ENCODE assay signal across 22 cellular contexts in genomic region chr2:147888665-147889064, GRCh38. TPM values are rescaled to one million over a fixed set of nuclear protein-coding genes. Genes with fewer than 3 reads are reported as not detected.
DNase-seq lines count a peak whose midpoint lies in the region; ATAC-seq and TF ChIP-seq lines count a peak whose summit lies in the region.
"Had no signal": no experiment of that assay in that cellular context is flagged by ENCODE, and none has a peak within 500 bp of the region (broad histone marks: within the 10 kb centered on the region; RNA-seq: fewer than 3 reads in every experiment).

No MANE protein-coding gene starts in this region.

- H3K27me3 ChIP-seq in MM.1S (replicated peaks; ENCODE audit: insufficient read depth, low read length) = no peaks in the 10 kb centered on the region; the same call in 1 of the 2 replicates
- H3K27me3 ChIP-seq: brain microvascular endothelial cell, esophagus squamous epithelium, hepatocyte had no signal

- H3K9ac ChIP-seq in MM.1S (ENCODE audit: low read length) = peak overlapping the region; percentile 13; the same call in 1 of the 2 replicates

- H3K36me3 Mint-ChIP-seq in CD14-positive monocyte = peaks cover 0 to 2% of the 10 kb centered on the region in 2 donors
- peaks cover 2% of the 10 kb centered on the region for H3K36me3 Mint-ChIP-seq in mesothelial cell of epicardium

- H2AFZ ChIP-seq in MM.1S (ENCODE audit: low read length) = no peak overlapping the region
- H2AFZ ChIP-seq: hepatocyte had no signal

- no peaks in the 10 kb centered on the region for H4K20me1 ChIP-seq in MM.1S (ENCODE audit: insufficient read depth, low read length)

- no peaks in the 10 kb centered on the region for H3K9me3 ChIP-seq in MM.1S (replicated peaks; ENCODE audit: insufficient read depth, low read length)
- H3K9me3 ChIP-seq: esophagus squamous epithelium had no signal

- no peaks in the 10 kb centered on the region for H3K27me3 Mint-ChIP-seq in CD14-positive monocyte (ENCODE audit: low read depth in 3 of 3)
- H3K27me3 Mint-ChIP-seq in mesothelial cell of epicardium (ENCODE audit: low read depth) = no peaks in the 10 kb centered on the region

- ATAC-seq in GM18499 (IDR thresholded peaks at IDR 0.05; ENCODE audit: insufficient read depth, unreplicated experiment) = peak; percentile 73
- peak; percentile 63 for ATAC-seq in GM19468 (IDR thresholded peaks at IDR 0.05; ENCODE audit: extremely low read depth, unreplicated experiment)
- ATAC-seq in HG02763 (IDR thresholded peaks at IDR 0.05; ENCODE audit: unreplicated experiment) = peak; percentile 93
- no peak for ATAC-seq in HG03460 (IDR thresholded peaks at IDR 0.05; ENCODE audit: unreplicated experiment)

- H3K9me3 Mint-ChIP-seq in CD14-positive monocyte = peaks cover 0 to 2% (median 0%) of the 10 kb centered on the region in 7 donors
- H3K9me3 Mint-ChIP-seq in mesothelial cell of epicardium = peaks cover 2% of the 10 kb centered on the region

- H3K4me1 ChIP-seq in MM.1S (ENCODE audit: low read length) = peaks cover 16% of the 10 kb centered on the region; the same call in 1 of the 2 replicates

- H3K9me2 ChIP-seq in MM.1S (replicated peaks; ENCODE audit: insufficient read depth, low read length) = no peaks in the 10 kb centered on the region

- H3K4me1 Mint-ChIP-seq in CD14-positive monocyte (peaks cover 4% of the 10 kb centered on the region), mesothelial cell of epicardium (peaks cover 21% of the 10 kb centered on the region)

- H3K27ac ChIP-seq in MM.1S (ENCODE audit: low read length) = peak overlapping the region; percentile 36; the same call in 1 of the 2 replicates
- H3K27ac ChIP-seq: brain microvascular endothelial cell, esophagus squamous epithelium, hepatocyte, WERI-Rb-1 had no signal

- no peak overlapping the region for H3K27ac Mint-ChIP-seq in CD14-positive monocyte
- no peak overlapping the region for H3K27ac Mint-ChIP-seq in mesothelial cell of epicardium

- H3K4me2 ChIP-seq in MM.1S (ENCODE audit: low read depth, low read length) = peak overlapping the region; percentile 57; the same call in 1 of the 2 replicates
- H3K4me2 ChIP-seq: hepatocyte had no signal

- no peaks in the 10 kb centered on the region for H3K79me2 ChIP-seq in MM.1S (ENCODE audit: low read length)

- DNase-seq in MM.1S = peak; percentile 82
- DNase-seq in CD14-positive monocyte (ENCODE audit: low spot score) = no peak
- DNase-seq in mesothelial cell of epicardium (ENCODE audit: low spot score in 2 of 2, unreplicated experiment in 2 of 2) = no peak
- no peak for DNase-seq in COLO668 (lab: John Stamatoyannopoulos, UW; ENCODE audit: unreplicated experiment)
- DNase-seq: activated naive CD4-positive, alpha-beta T cell treated with anti-CD3 and anti-CD28 coated beads, Interleukin-2, amount 50 U/mL, for 16 hours; brain microvascular endothelial cell; COR-L47; dermis blood vessel endothelial cell; esophagus squamous epithelium; GOT3; MV-4-11; NCI-H2107; NCI-H748 treated with DMSO at 0.1 percent for 48 hours; stimulated activated CD4-positive, alpha-beta T cell treated with anti-CD3 and anti-CD28 coated beads, Interleukin-4, amount 100 ng/mL, for 24 hours; SW 1271; trophoblast cell; WERI-Rb-1 had no signal

- no peak for TF ChIP-seq CTCF in MM.1S (IDR thresholded peaks at IDR 0.05; ENCODE audit: low read length)
- no peak for TF ChIP-seq CTCF in CD14-positive monocyte (IDR thresholded peaks at IDR 0.05)
- TF ChIP-seq CTCF in mesothelial cell of epicardium (IDR thresholded peaks at IDR 0.05; ENCODE audit: unreplicated experiment) = no peak

- H3F3A ChIP-seq in MM.1S (ENCODE audit: insufficient read depth, low read length) = 0 out of 2 replicates have a peak, but pooled peaks cover 8% of the 10 kb centered on the region

- peak overlapping the region; percentile 35 for H3K4me3 ChIP-seq in MM.1S (ENCODE audit: low read length)
- H3K4me3 ChIP-seq: esophagus squamous epithelium, hepatocyte had no signal

- no peaks in the 10 kb centered on the region for H3K36me3 ChIP-seq in MM.1S (replicated peaks; ENCODE audit: insufficient read depth, low read length)
- H3K36me3 ChIP-seq: brain microvascular endothelial cell, esophagus squamous epithelium, WERI-Rb-1 had no signal

- intact Hi-C loops in CD14-positive monocyte (cut with micrococcal nuclease) = no loop called here

- H3K4me3 Mint-ChIP-seq in CD14-positive monocyte (no peak overlapping the region), mesothelial cell of epicardium (no peak overlapping the region)

RNA-seq across cellular contexts. Expression of gene ACVR2A, which starts 43.8 kb away (rescaled TPM):
- polyA plus RNA-seq in CD14-positive monocyte = 1 to 10 TPM; 2.6 to 3.7 TPM
- total RNA-seq in mesothelial cell of epicardium = 29.7 to 33.3 TPM (median 31.3 TPM) in 3 replicates
